ENCODE assay signal across 14 cellular contexts in genomic region chr14:106802413-106803364, GRCh38.
DNase-seq lines count a peak whose midpoint lies in the region; TF ChIP-seq lines count a peak whose summit lies in the region.
"Had no signal": no experiment of that assay in that cellular context is flagged by ENCODE, and none has a peak within 500 bp of the region (broad histone marks: within the 10 kb centered on the region; RNA-seq: fewer than 3 reads in every experiment).

No MANE protein-coding gene starts in this region.

- H3K36me3 ChIP-seq in MG63 = no peaks in the 10 kb centered on the region
- H3K36me3 ChIP-seq: sigmoid colon had no signal

- peak; percentile 35 for TF ChIP-seq CTCF in GM10248 (IDR thresholded peaks at IDR 0.05; ENCODE audit: control extremely low read depth, extremely low read depth, low read depth, missing control alignments)

- no peak overlapping the region for H3K4me3 ChIP-seq in MG63
- H3K4me3 ChIP-seq: coronary artery, sigmoid colon had no signal

- POLR2A ChIA-PET in GM10248 (lab: Yijun Ruan, JAX) = no interaction called here

- H3K9me3 ChIP-seq in MG63 = no peaks in the 10 kb centered on the region
- H3K9me3 ChIP-seq: sigmoid colon had no signal

- CTCF ChIA-PET in GM10248 (lab: Yijun Ruan, JAX) = interaction anchor here (0.5 to 5.4 kb wide), 16 partner anchors 9 to 272 kb away, joined by 3 to 64 read pairs (median 4); no protein-coding TSS in a partner anchor

- no peaks in the 10 kb centered on the region for H3K27me3 ChIP-seq in MG63

- peak; percentile 0 for DNase-seq in DMS153 (lab: John Stamatoyannopoulos, UW)
- DNase-seq in DMS153 treated with DMSO at 0.1 percent for 48 hours (lab: John Stamatoyannopoulos, UW; ENCODE audit: unreplicated experiment) = no peak
- DNase-seq in GM10248 (ENCODE audit: extremely low spot score) = peak; percentile 26
- DNase-seq in NCI-H510A treated with DMSO at 0.1 percent for 48 hours (lab: John Stamatoyannopoulos, UW) = peak; percentile 33
- DNase-seq in cerebellar cortex (ENCODE audit: low spot score) = peak; percentile 1
- no peak for DNase-seq in MG63
- DNase-seq in mucosa of gallbladder (ENCODE audit: low spot score) = no peak
- no peak for DNase-seq in NCI-H524 (lab: John Stamatoyannopoulos, UW)
- DNase-seq: 8988T; activated CD8-positive, alpha-beta memory T cell treated with anti-CD3 and anti-CD28 coated beads for 24 hours; islet precursor cell; naive B cell; sigmoid colon had no signal

Comparison
In these comparisons a context has a peak if more than half of its experiments do, and no peak if none do; other contexts are left out.
1. DNase-seq: peak in DMS153 (single experiment), GM10248 (single experiment), NCI-H510A treated with DMSO at 0.1 percent for 48 hours (single experiment) and cerebellar cortex (single experiment); none in DMS153 treated with DMSO at 0.1 percent for 48 hours (single experiment), MG63 (single experiment), mucosa of gallbladder (single experiment) and NCI-H524 (0 of 2).